ENCODE assay signal across 8 cellular contexts in genomic region chr12:122420471-122421262, GRCh38. TPM values are rescaled to one million over a fixed set of nuclear protein-coding genes. Genes with fewer than 3 reads are reported as not detected.
DNase-seq lines count a peak whose midpoint lies in the region; ATAC-seq, FAIRE-seq and TF ChIP-seq lines count a peak whose summit lies in the region.

No MANE protein-coding gene starts in this region.

- FAIRE-seq in D721Med (lab: Jason Lieb, UNC): no peak

- no peaks in the 10 kb centered on the region for H3K36me3 ChIP-seq in adrenal gland (replicated peaks in 1 of 2)
- peaks cover 0 to 12% of the 10 kb centered on the region in 2 donors for H3K36me3 ChIP-seq in left lung
- H3K36me3 ChIP-seq in suprapubic skin: peaks cover 11% of the 10 kb centered on the region

- 74 to 79% (median 77%) methylated on average over 17 of the region's 17 CpGs for WGBS in adrenal gland, 4 donors
- 73% methylated on average over 17 of the region's 17 CpGs for WGBS in suprapubic skin

- peak overlapping the region; percentile 89 for H3K27ac Mint-ChIP-seq in activated CD4-positive, alpha-beta T cell treated with anti-CD3 and anti-CD28 coated beads, Interleukin-2, amount 10 ng/mL, durations not matched to agents 24 days and 14 days

- no peaks in the 10 kb centered on the region for H3K9me3 ChIP-seq in adrenal gland (replicated peaks in 1 of 3)
- H3K9me3 ChIP-seq in left lung: no peaks in the 10 kb centered on the region
- H3K9me3 ChIP-seq in suprapubic skin: no peaks in the 10 kb centered on the region

- H3K4me3 ChIP-seq in adrenal gland (peak overlapping the region in 2 of 4 donors; percentile 67 to 99), left lung (peak overlapping the region; percentile 74 to 90), suprapubic skin (peak overlapping the region; percentile 99)

- no peaks in the 10 kb centered on the region for H3K27me3 Mint-ChIP-seq in activated CD4-positive, alpha-beta T cell treated with anti-CD3 and anti-CD28 coated beads, Interleukin-2, amount 10 ng/mL, durations not matched to agents 24 days and 14 days

- H3K27me3 ChIP-seq in adrenal gland (no peaks in the 10 kb centered on the region), left lung (no peaks in the 10 kb centered on the region), suprapubic skin (no peaks in the 10 kb centered on the region)

- intact Hi-C loops in activated CD4-positive, alpha-beta T cell treated with anti-CD3 and anti-CD28 coated beads, Interleukin-2, amount 10 ng/mL, durations not matched to agents 24 days and 14 days (cut with micrococcal nuclease): loop anchor here (1.0 kb wide), 2 partner anchors 8 to 21 kb away; no protein-coding TSS in a partner anchor
- intact Hi-C loops in adrenal gland (cut with DNase I) (loop anchor here in 1 of 2 donors (10.0 kb wide), 1 partner anchor 54 kb away; no protein-coding TSS in a partner anchor), left lung (cut with DNase I) (no loop called here)

- ATAC-seq in left lung (peak; percentile 16), HG03460 (IDR thresholded peaks at IDR 0.05; ENCODE audit: unreplicated experiment) (no peak), GM18517 (IDR thresholded peaks at IDR 0.05; ENCODE audit: unreplicated experiment) (no peak)

- no peak for TF ChIP-seq POLR2A in adrenal gland (IDR thresholded peaks at IDR 0.05)
- TF ChIP-seq POLR2A in suprapubic skin (IDR thresholded peaks at IDR 0.05): no peak

- peak overlapping the region; percentile 89 for H3K4me3 Mint-ChIP-seq in activated CD4-positive, alpha-beta T cell treated with anti-CD3 and anti-CD28 coated beads, Interleukin-2, amount 10 ng/mL, durations not matched to agents 24 days and 14 days

- H3K27ac ChIP-seq in adrenal gland (peak overlapping the region; percentile 95 to 100 (median 98)), left lung (peak overlapping the region; percentile 98 to 99), suprapubic skin (peak overlapping the region; percentile 100)

- TF ChIP-seq CTCF in adrenal gland (IDR thresholded peaks at IDR 0.05) (no peak), left lung (IDR thresholded peaks at IDR 0.05) (no peak), suprapubic skin (IDR thresholded peaks at IDR 0.05) (no peak), D721Med (IDR thresholded peaks at IDR 0.05; ENCODE audit: insufficient read depth, missing control alignments) (no peak)

- H3K4me1 Mint-ChIP-seq in activated CD4-positive, alpha-beta T cell treated with anti-CD3 and anti-CD28 coated beads, Interleukin-2, amount 10 ng/mL, durations not matched to agents 24 days and 14 days: peaks cover 28% of the 10 kb centered on the region

- no peak for TF ChIP-seq EP300 in suprapubic skin (IDR thresholded peaks at IDR 0.05)

- peaks cover 3% of the 10 kb centered on the region for H3K36me3 Mint-ChIP-seq in activated CD4-positive, alpha-beta T cell treated with anti-CD3 and anti-CD28 coated beads, Interleukin-2, amount 10 ng/mL, durations not matched to agents 24 days and 14 days (ENCODE audit: low read depth)

- DNase-seq in activated CD4-positive, alpha-beta T cell treated with anti-CD3 and anti-CD28 coated beads, Interleukin-2, amount 10 ng/mL, durations not matched to agents 24 days and 14 days: no peak
- no peak for DNase-seq in activated CD4-positive, alpha-beta T cell treated with anti-CD3 and anti-CD28 coated beads, Interleukin-2, amount 50 U/mL, for 1 hour
- DNase-seq in adrenal gland: no peak
- no peak for DNase-seq in left lung
- DNase-seq in suprapubic skin (ENCODE audit: low spot score in 2 of 2): peak in 1 of 2 donors; percentile 46
- no peak for DNase-seq in D721Med (ENCODE audit: insufficient read length, low spot score)

- H3K4me1 ChIP-seq in adrenal gland (replicated peaks in 1 of 2) (peaks cover 19 to 48% of the 10 kb centered on the region in 2 donors), left lung (peaks cover 17 to 54% of the 10 kb centered on the region in 2 donors), suprapubic skin (peaks cover 34% of the 10 kb centered on the region)

- H3K9me3 Mint-ChIP-seq in activated CD4-positive, alpha-beta T cell treated with anti-CD3 and anti-CD28 coated beads, Interleukin-2, amount 10 ng/mL, durations not matched to agents 24 days and 14 days: no peaks in the 10 kb centered on the region

RNA-seq across cellular contexts. Expression of gene CLIP1, which starts 1.8 kb away (rescaled TPM):
- 60.8 and 66.1 TPM in 2 replicates for total RNA-seq in activated CD4-positive, alpha-beta T cell treated with anti-CD3 and anti-CD28 coated beads, Interleukin-2, amount 10 ng/mL, durations not matched to agents 24 days and 14 days
- 100 to 1,000 TPM in 3 of 8 donors, 10 to 100 TPM in 5; 50.8 to 134 (median 95.8) TPM for total RNA-seq in adrenal gland
- polyA plus RNA-seq in adrenal gland: 100 to 1,000 TPM in 1 of 3 donors, 10 to 100 TPM in 2; 22.8 to 112 (median 41.0) TPM
- 100 to 1,000 TPM in 1 of 2 donors, 10 to 100 TPM in 1; 85.1 to 104 TPM for total RNA-seq in left lung
- 100 to 1,000 TPM; 107 to 170 (median 149) TPM for total RNA-seq in suprapubic skin
